23 cellular contexts compared by ENCODE assay signal in genomic region chr18:22675006-22675405, GRCh38.
DNase-seq lines count a peak whose midpoint lies in the region; ATAC-seq and TF ChIP-seq lines count a peak whose summit lies in the region.
"Had no signal": no experiment of that assay in that cellular context is flagged by ENCODE, and none has a peak within 500 bp of the region (broad histone marks: within the 10 kb centered on the region; RNA-seq: fewer than 3 reads in every experiment).

No MANE protein-coding gene starts in this region.

- H3K4me1 Mint-ChIP-seq in Calu3 (ENCODE audit: low read depth, unreplicated experiment) (peaks cover 55% of the 10 kb centered on the region), chondrocyte (ENCODE audit: low read depth) (peaks cover 33% of the 10 kb centered on the region)
- no peaks in the 10 kb centered on the region for H3K4me1 Mint-ChIP-seq in activated CD4-positive, alpha-beta T cell treated with anti-CD3 and anti-CD28 coated beads for 36 hours

- TF ChIP-seq POLR2A in stomach (IDR thresholded peaks at IDR 0.05), result no peak

- H3K27me3 Mint-ChIP-seq in Calu3 (ENCODE audit: unreplicated experiment) (no peaks in the 10 kb centered on the region), chondrocyte (ENCODE audit: low read depth) (no peaks in the 10 kb centered on the region)
- H3K27me3 Mint-ChIP-seq in activated CD4-positive, alpha-beta T cell treated with anti-CD3 and anti-CD28 coated beads for 36 hours, result no peaks in the 10 kb centered on the region

- H3K27me3 ChIP-seq in PC-3 (ENCODE audit: low read length) (no peaks in the 10 kb centered on the region), stomach (no peaks in the 10 kb centered on the region)
- H3K27me3 ChIP-seq: BLaER1 had no signal

- BruUV-seq in Calu3 (replicated peaks; lab: Mats Ljungman, UMichigan) (no TSS peak), PC-3 (replicated peaks; lab: Mats Ljungman, UMichigan) (no TSS peak)

- no peaks in the 10 kb centered on the region for H3K36me3 Mint-ChIP-seq in Calu3 (ENCODE audit: insufficient read depth, unreplicated experiment)
- H3K36me3 Mint-ChIP-seq in chondrocyte (ENCODE audit: low read depth), result peaks cover 2% of the 10 kb centered on the region
- no peaks in the 10 kb centered on the region for H3K36me3 Mint-ChIP-seq in activated CD4-positive, alpha-beta T cell treated with anti-CD3 and anti-CD28 coated beads for 36 hours (ENCODE audit: low read depth)

- no peak overlapping the region for H3K9ac ChIP-seq in PC-3 (ENCODE audit: low read length)
- H3K9ac ChIP-seq: BLaER1 had no signal

- no peaks in the 10 kb centered on the region for H3K9me3 ChIP-seq in PC-3 (ENCODE audit: low read length)
- peaks cover 0 to 3% (median 0%) of the 10 kb centered on the region in 4 donors for H3K9me3 ChIP-seq in stomach
- H3K9me3 ChIP-seq: BLaER1 had no signal

- TF ChIP-seq CTCF in Calu3 (IDR thresholded peaks at IDR 0.05; ENCODE audit: unreplicated experiment) (no peak), PC-3 (conservative IDR thresholded peaks at IDR 0.05; ENCODE audit: low read depth, low read length) (no peak), chondrocyte (IDR thresholded peaks at IDR 0.05) (no peak), stomach (IDR thresholded peaks at IDR 0.05) (no peak)

- peak overlapping the region; percentile 38; the same call in 1 of the 2 replicates for H3K4me2 ChIP-seq in PC-3 (ENCODE audit: low read length)
- H3K4me2 ChIP-seq: BLaER1 had no signal

- no peaks in the 10 kb centered on the region for H3F3A ChIP-seq in PC-3 (ENCODE audit: low read length, unreplicated experiment)

- H3K9me3 Mint-ChIP-seq in Calu3 (ENCODE audit: low read depth, unreplicated experiment) (peaks cover 3% of the 10 kb centered on the region), chondrocyte (ENCODE audit: low read depth) (peaks cover 13% of the 10 kb centered on the region)
- H3K9me3 Mint-ChIP-seq in activated CD4-positive, alpha-beta T cell treated with anti-CD3 and anti-CD28 coated beads for 36 hours (ENCODE audit: low read depth), result no peaks in the 10 kb centered on the region
- H3K9me3 Mint-ChIP-seq: H9 had no signal

- H3K9me2 ChIP-seq in PC-3 (replicated peaks; ENCODE audit: low read length), result no peaks in the 10 kb centered on the region

- H3K4me3 Mint-ChIP-seq in Calu3 (ENCODE audit: low read depth, unreplicated experiment) (no peak overlapping the region), chondrocyte (ENCODE audit: unreplicated experiment) (no peak overlapping the region)
- H3K4me3 Mint-ChIP-seq in activated CD4-positive, alpha-beta T cell treated with anti-CD3 and anti-CD28 coated beads for 36 hours, result no peak overlapping the region
- H3K4me3 Mint-ChIP-seq: CD4-positive, alpha-beta T cell; H9 had no signal

- ATAC-seq in PC-3, result no peak
- ATAC-seq in activated CD4-positive, alpha-beta T cell treated with anti-CD3 and anti-CD28 coated beads for 36 hours, result no peak
- no peak for ATAC-seq in HG02840 (IDR thresholded peaks at IDR 0.05; ENCODE audit: low FRiP score, unreplicated experiment)

- no peak overlapping the region for H2AFZ ChIP-seq in PC-3 (ENCODE audit: low read length)

- no peaks in the 10 kb centered on the region for H3K79me2 ChIP-seq in PC-3 (ENCODE audit: low read length)

- H3K4me1 ChIP-seq in PC-3 (ENCODE audit: insufficient read depth, low read length), result peaks cover 27% of the 10 kb centered on the region
- H3K4me1 ChIP-seq in stomach, result peaks cover 0 to 55% (median 35%) of the 10 kb centered on the region in 4 donors
- H3K4me1 ChIP-seq: BLaER1 had no signal

- TF ChIP-seq EP300 in stomach (IDR thresholded peaks at IDR 0.05), result no peak

- CTCF ChIA-PET in Calu3 (lab: Charles Lee) (no interaction called here), PC-3 (lab: Charles Lee) (no interaction called here)
- CTCF ChIA-PET in activated CD4-positive, alpha-beta T cell treated with anti-CD3 and anti-CD28 coated beads for 36 hours (lab: Charles Lee), result no interaction called here

- H3K4me3 ChIP-seq in PC-3 (ENCODE audit: low read length) (no peak overlapping the region), stomach (no peak overlapping the region)
- H3K4me3 ChIP-seq: BLaER1, SK-N-MC had no signal

- POLR2A ChIA-PET in PC-3 (lab: Charles Lee; ENCODE audit: unreplicated experiment), result no interaction called here
- POLR2A ChIA-PET in activated CD4-positive, alpha-beta T cell treated with anti-CD3 and anti-CD28 coated beads for 36 hours (lab: Charles Lee), result no interaction called here

- H3K27ac Mint-ChIP-seq in Calu3 (ENCODE audit: unreplicated experiment) (peak overlapping the region; percentile 45), chondrocyte (ENCODE audit: unreplicated experiment) (peak overlapping the region; percentile 90)
- H3K27ac Mint-ChIP-seq in activated CD4-positive, alpha-beta T cell treated with anti-CD3 and anti-CD28 coated beads for 36 hours, result no peak overlapping the region
- H3K27ac Mint-ChIP-seq: CD4-positive, alpha-beta T cell; H9 had no signal

- H3K27ac ChIP-seq in PC-3 (ENCODE audit: low read length) (peak overlapping the region; percentile 60), stomach (peak overlapping the region in 3 of 5 donors; percentile 15 to 52 (median 31))
- H3K27ac ChIP-seq: BLaER1, SK-N-MC had no signal

- intact Hi-C loops in Calu3 (cut with micrococcal nuclease; ENCODE audit: unreplicated experiment), result no loop called here
- intact Hi-C loops in PC-3 (cut with micrococcal nuclease), result no loop called here
- intact Hi-C loops in stomach (cut with DNase I; ENCODE audit: low total_unique reads), result no loop called here
- intact Hi-C loops in activated CD4-positive, alpha-beta T cell treated with anti-CD3 and anti-CD28 coated beads for 36 hours (cut with DNase I, micrococcal nuclease), result no loop called here

- no peaks in the 10 kb centered on the region for H4K20me1 ChIP-seq in PC-3 (ENCODE audit: low read length)
- H4K20me1 ChIP-seq: BLaER1 had no signal

- DNase-seq in Calu3 (no peak), PC-3 (no peak), chondrocyte (ENCODE audit: low spot score) (no peak), stomach (no peak), GM03348 (ENCODE audit: low spot score) (no peak)
- DNase-seq in activated CD4-positive, alpha-beta T cell treated with anti-CD3 and anti-CD28 coated beads for 36 hours, result no peak
- DNase-seq: CD4-positive, alpha-beta T cell; COR-L47; DMS 273 treated with DMSO at 0.1 percent for 48 hours; DND-41; H9; Kasumi-1; MM.1S; NCI-H1048; NCI-H1436; NCI-H187 treated with DMSO at 0.1 percent for 48 hours; NCI-H2107; NCI-H446 treated with DMSO at 0.1 percent for 48 hours; NCI-H526 treated with DMSO at 0.1 percent for 48 hours; SHP77 treated with DMSO at 0.1 percent for 48 hours had no signal

- H3K36me3 ChIP-seq in PC-3 (ENCODE audit: low read depth, low read length), result no peaks in the 10 kb centered on the region
- H3K36me3 ChIP-seq in stomach, result no peaks in the 10 kb centered on the region
- H3K36me3 ChIP-seq: BLaER1 had no signal
